ENCODE assay signal across 14 cellular contexts in the genomic region with DNA sequence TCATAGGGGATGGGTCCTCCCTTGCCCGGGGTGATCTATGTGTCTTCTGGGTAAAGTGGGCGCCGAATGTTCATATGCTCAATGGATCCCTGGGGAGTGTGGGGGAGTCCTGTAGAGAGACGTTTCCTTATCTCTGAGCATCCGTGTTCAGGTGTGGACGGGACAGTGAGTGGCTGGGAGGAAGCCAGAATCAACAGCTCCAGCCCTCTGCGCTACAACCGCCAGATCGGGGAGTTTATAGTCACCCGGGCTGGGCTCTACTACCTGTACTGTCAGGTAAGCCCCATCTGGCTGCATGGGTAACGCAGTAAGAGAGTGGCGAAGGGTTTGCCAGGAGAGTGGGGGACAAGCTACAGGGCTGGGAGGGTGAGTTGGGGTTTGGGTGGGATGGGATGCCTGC. TPM values are rescaled to one million over a fixed set of nuclear protein-coding genes. Genes with fewer than 3 reads are reported as not detected.
A peak's percentile ranks its signal among the peaks of the same experiment; 100 is the strongest.
DNase-seq lines count a peak whose midpoint lies in the region; ATAC-seq and TF ChIP-seq lines count a peak whose summit lies in the region.
"Had no signal": no experiment of that assay in that cellular context is flagged by ENCODE, and none has a peak within 500 bp of the region (broad histone marks: within the 10 kb centered on the region; RNA-seq: fewer than 3 reads in every experiment).

No MANE protein-coding gene starts in this region.

- H3K27ac ChIP-seq in heart left ventricle (peak overlapping the region in 8 of 12 donors; percentile 90 to 98 (median 94)), right cardiac atrium (ENCODE audit: low read length) (no peak overlapping the region), cingulate gyrus (ENCODE audit: low read depth, low read length) (peak overlapping the region; percentile 95), tibial nerve (peak overlapping the region; percentile 92 to 94 (median 94))

- POLR2A ChIA-PET in naive thymus-derived CD8-positive, alpha-beta T cell (lab: Charles Lee) = interaction anchor here (0.9 to 2.7 kb wide), 2 partner anchors 10 to 72 kb away, joined by 5 to 14 read pairs; a partner anchor contains a TSS

- no peak for TF ChIP-seq CTCF in heart left ventricle (IDR thresholded peaks at IDR 0.05)
- TF ChIP-seq CTCF in tibial nerve (IDR thresholded peaks at IDR 0.05) = no peak

- DNase-seq in heart left ventricle = no peak
- DNase-seq in right cardiac atrium = no peak
- no peak for DNase-seq in naive thymus-derived CD8-positive, alpha-beta T cell
- no peak for DNase-seq in tibial nerve (ENCODE audit: low spot score in 2 of 2)
- no peak for DNase-seq in HCEC 1CT
- DNase-seq: activated gamma-delta T cell, foreskin fibroblast, Kasumi-1, mesenchymal stem cell, thyroid gland had no signal

- no peaks in the 10 kb centered on the region for H3K9me3 ChIP-seq in heart left ventricle
- no peaks in the 10 kb centered on the region for H3K9me3 ChIP-seq in right cardiac atrium (ENCODE audit: control insufficient read depth, low read length)
- H3K9me3 ChIP-seq in tibial nerve = no peaks in the 10 kb centered on the region
- H3K9me3 ChIP-seq: thyroid gland had no signal

- no peak for TF ChIP-seq POLR2A in heart left ventricle (IDR thresholded peaks at IDR 0.05)
- no peak for TF ChIP-seq POLR2A in tibial nerve (IDR thresholded peaks at IDR 0.05)

- H3K4me1 Mint-ChIP-seq in naive thymus-derived CD8-positive, alpha-beta T cell = peaks cover 46 to 81% (median 78%) of the 10 kb centered on the region in 4 donors

- no peak for TF ChIP-seq EP300 in tibial nerve (IDR thresholded peaks at IDR 0.05)

- H3K36me3 ChIP-seq in heart left ventricle (peaks cover 0 to 12% (median 0%) of the 10 kb centered on the region in 9 donors), tibial nerve (peaks cover 0 to 11% (median 0%) of the 10 kb centered on the region in 3 donors)
- H3K36me3 ChIP-seq: thyroid gland had no signal

- ATAC-seq in heart left ventricle = no peak
- no peak for ATAC-seq in right cardiac atrium
- no peak for ATAC-seq in naive thymus-derived CD8-positive, alpha-beta T cell
- no peak for ATAC-seq in HG03135 (IDR thresholded peaks at IDR 0.05; ENCODE audit: unreplicated experiment)
- no peak for ATAC-seq in HG03045 (IDR thresholded peaks at IDR 0.05; ENCODE audit: unreplicated experiment)

- H3K27me3 Mint-ChIP-seq in naive thymus-derived CD8-positive, alpha-beta T cell = no peaks in the 10 kb centered on the region

- H3K36me3 Mint-ChIP-seq in naive thymus-derived CD8-positive, alpha-beta T cell = peaks cover 0 to 13% (median 0%) of the 10 kb centered on the region in 3 donors

- H3K4me3 ChIP-seq in heart left ventricle (no peak overlapping the region), right cardiac atrium (ENCODE audit: low read length) (no peak overlapping the region), tibial nerve (no peak overlapping the region)
- H3K4me3 ChIP-seq: thyroid gland had no signal

- H3K27me3 ChIP-seq in heart left ventricle (no peaks in the 10 kb centered on the region), right cardiac atrium (ENCODE audit: control insufficient read depth, insufficient read depth) (no peaks in the 10 kb centered on the region), tibial nerve (no peaks in the 10 kb centered on the region)
- H3K27me3 ChIP-seq: thyroid gland had no signal

- H3K4me1 ChIP-seq in heart left ventricle (peaks cover 11 to 70% (median 40%) of the 10 kb centered on the region in 12 donors), right cardiac atrium (ENCODE audit: control insufficient read depth, insufficient read depth, low read length) (peaks cover 8% of the 10 kb centered on the region), tibial nerve (peaks cover 0 to 49% (median 39%) of the 10 kb centered on the region in 4 donors)

- peak overlapping the region in 8 of 10 donors; percentile 41 to 89 (median 75) for H3K27ac Mint-ChIP-seq in naive thymus-derived CD8-positive, alpha-beta T cell
- H3K27ac Mint-ChIP-seq: endodermal cell had no signal

- no peaks in the 10 kb centered on the region for H3K9me3 Mint-ChIP-seq in naive thymus-derived CD8-positive, alpha-beta T cell
- H3K9me3 Mint-ChIP-seq: endodermal cell had no signal

- intact Hi-C loops in heart left ventricle (cut with DNase I) (loop anchor here in 4 of 10 donors (5.0 to 10.0 kb wide), 5 partner anchors 39 to 204 kb away; a partner anchor contains a TSS), right cardiac atrium (cut with DNase I) (loop anchor here in 2 of 4 donors (5.0 to 10.0 kb wide), 2 partner anchors 39 to 202 kb away; a partner anchor contains a TSS)

- peak overlapping the region in 4 of 10 donors; percentile 12 to 26 (median 20) for H3K4me3 Mint-ChIP-seq in naive thymus-derived CD8-positive, alpha-beta T cell
- H3K4me3 Mint-ChIP-seq: endodermal cell had no signal

- WGBS in heart left ventricle, 4 donors = 78 to 84% (median 81%) methylated on average over 12 of the region's 12 CpGs
- WGBS in right cardiac atrium = 79% methylated on average over 12 of the region's 12 CpGs
- 86 to 90% methylated on average over 12 of the region's 12 CpGs for WGBS in tibial nerve, 2 donors

RNA-seq across cellular contexts. Expression of a gene that starts 1.9 kb away (rescaled TPM):
- total RNA-seq in heart left ventricle = 10 to 100 TPM in 3 of 9 donors, 1 to 10 TPM in 6; 3.7 to 43.0 (median 6.4) TPM
- 1 to 10 TPM; 6.9 to 7.1 TPM for polyA plus RNA-seq in heart left ventricle
- total RNA-seq in right cardiac atrium = 10 to 100 TPM; 14.6 to 19.9 (median 15.7) TPM
- polyA plus RNA-seq in right cardiac atrium = 15.3 TPM
- 1 to 10 TPM; 2.9 to 3.0 TPM for total RNA-seq in naive thymus-derived CD8-positive, alpha-beta T cell
- 1 to 10 TPM; 1.2 to 3.7 (median 2.1) TPM for polyA plus RNA-seq in naive thymus-derived CD8-positive, alpha-beta T cell
- total RNA-seq in tibial nerve = 10 to 100 TPM; 44.7 to 93.3 (median 64.7) TPM

RNA-seq across cellular contexts. Expression of a gene that starts 5.1 kb away (rescaled TPM):
- total RNA-seq in heart left ventricle (10 to 100 TPM; 26.4 to 59.5 (median 28.9) TPM), right cardiac atrium (10 to 100 TPM; 27.2 to 37.2 (median 34.2) TPM), tibial nerve (10 to 100 TPM; 54.3 to 75.4 (median 59.0) TPM)
- polyA plus RNA-seq in heart left ventricle (10 to 100 TPM; 29.1 to 65.5 TPM), right cardiac atrium (45.2 TPM)
- total RNA-seq in naive thymus-derived CD8-positive, alpha-beta T cell = 10 to 100 TPM; 48.0 to 56.8 TPM
- 10 to 100 TPM; 13.8 to 14.1 (median 14.0) TPM for polyA plus RNA-seq in naive thymus-derived CD8-positive, alpha-beta T cell

RNA-seq across cellular contexts. Expression of a gene that starts 7.8 kb away (rescaled TPM):
- 10 to 100 TPM; 20.3 to 49.5 (median 35.1) TPM for total RNA-seq in heart left ventricle
- polyA plus RNA-seq in heart left ventricle = 10 to 100 TPM; 19.6 to 36.8 TPM
- 10 to 100 TPM; 42.9 to 52.0 (median 47.5) TPM for total RNA-seq in right cardiac atrium
- polyA plus RNA-seq in right cardiac atrium = 58.4 TPM
- 10 to 100 TPM; 25.7 to 26.6 TPM for total RNA-seq in naive thymus-derived CD8-positive, alpha-beta T cell
- polyA plus RNA-seq in naive thymus-derived CD8-positive, alpha-beta T cell = 10 to 100 TPM; 19.3 to 28.6 (median 25.8) TPM
- 100 to 1,000 TPM in 2 of 4 donors, 10 to 100 TPM in 2; 59.4 to 109 (median 98.8) TPM for total RNA-seq in tibial nerve

RNA-seq across cellular contexts. Expression of a gene that starts 22.8 kb away (rescaled TPM):
- total RNA-seq in heart left ventricle = 100 to 1,000 TPM in 2 of 9 donors, 10 to 100 TPM in 6, 1 to 10 TPM in 1; 9.9 to 324 (median 22.5) TPM
- 10 to 100 TPM; 11.3 to 46.7 TPM for polyA plus RNA-seq in heart left ventricle
- 10 to 100 TPM; 34.6 to 45.6 (median 44.1) TPM for total RNA-seq in right cardiac atrium
- polyA plus RNA-seq in right cardiac atrium = 19.4 TPM
- total RNA-seq in naive thymus-derived CD8-positive, alpha-beta T cell = 1 to 10 TPM; 4.4 to 4.6 TPM
- under 1 TPM; 0.15 to 0.59 (median 0.31) TPM for polyA plus RNA-seq in naive thymus-derived CD8-positive, alpha-beta T cell
- total RNA-seq in tibial nerve = 10 to 100 TPM; 19.3 to 65.7 (median 34.2) TPM

RNA-seq across cellular contexts. Expression of a gene that starts 27.0 kb away (rescaled TPM):
- total RNA-seq in heart left ventricle (10 to 100 TPM; 18.4 to 90.1 (median 25.4) TPM), right cardiac atrium (10 to 100 TPM; 19.3 to 32.7 (median 29.4) TPM), tibial nerve (100 to 1,000 TPM in 1 of 4 donors, 10 to 100 TPM in 3; 58.3 to 102 (median 66.2) TPM)
- polyA plus RNA-seq in heart left ventricle (100 to 1,000 TPM in 1 of 2 donors, 10 to 100 TPM in 1; 33.3 to 106 TPM), right cardiac atrium (43.7 TPM)
- total RNA-seq in naive thymus-derived CD8-positive, alpha-beta T cell = 10 to 100 TPM; 25.6 to 31.8 TPM
- 10 to 100 TPM; 33.9 to 48.9 (median 41.3) TPM for polyA plus RNA-seq in naive thymus-derived CD8-positive, alpha-beta T cell
